Comparison of ENCODE assay signal across 1 cellular context in the genomic region with DNA sequence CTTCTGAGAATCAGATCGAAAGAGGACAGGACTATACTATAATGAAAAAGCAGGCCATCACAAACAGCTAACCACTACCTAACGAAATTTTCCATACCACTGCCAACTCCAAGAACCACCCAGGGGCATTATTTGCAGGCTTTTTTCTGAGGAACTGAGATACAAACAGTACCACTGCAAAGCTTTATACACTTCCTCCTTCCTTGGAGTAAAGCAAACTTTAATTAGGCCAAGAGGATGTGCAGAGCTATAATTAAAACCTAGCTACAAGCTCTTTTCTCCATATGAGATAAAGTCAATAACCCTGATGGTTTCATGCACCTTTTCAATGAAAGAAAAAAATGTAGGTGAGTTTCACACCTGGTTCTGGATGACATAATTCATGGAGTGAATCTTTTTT.
TF ChIP-seq lines count a peak whose summit lies in the region.

No MANE protein-coding gene starts in this region.

TF ChIP-seq in WTC11, 78 proteins besides CTCF, POLR2A, EP300 and RAD21 (continued from another document):
- no peak for TF ChIP-seq ZNF512 (CRISPR knock-in tag; IDR thresholded peaks at IDR 0.05; ENCODE audit: borderline replicate concordance)
- TF ChIP-seq NFYB (CRISPR knock-in tag; conservative IDR thresholded peaks at IDR 0.05; ENCODE audit: low read depth), result no peak
- no peak for TF ChIP-seq ZNF281 (CRISPR knock-in tag; IDR thresholded peaks at IDR 0.05)
- TF ChIP-seq RORB (CRISPR knock-in tag; IDR thresholded peaks at IDR 0.05), result no peak
- no peak for TF ChIP-seq MYBL2 (CRISPR knock-in tag; IDR thresholded peaks at IDR 0.05)
- TF ChIP-seq, protein P1, sequence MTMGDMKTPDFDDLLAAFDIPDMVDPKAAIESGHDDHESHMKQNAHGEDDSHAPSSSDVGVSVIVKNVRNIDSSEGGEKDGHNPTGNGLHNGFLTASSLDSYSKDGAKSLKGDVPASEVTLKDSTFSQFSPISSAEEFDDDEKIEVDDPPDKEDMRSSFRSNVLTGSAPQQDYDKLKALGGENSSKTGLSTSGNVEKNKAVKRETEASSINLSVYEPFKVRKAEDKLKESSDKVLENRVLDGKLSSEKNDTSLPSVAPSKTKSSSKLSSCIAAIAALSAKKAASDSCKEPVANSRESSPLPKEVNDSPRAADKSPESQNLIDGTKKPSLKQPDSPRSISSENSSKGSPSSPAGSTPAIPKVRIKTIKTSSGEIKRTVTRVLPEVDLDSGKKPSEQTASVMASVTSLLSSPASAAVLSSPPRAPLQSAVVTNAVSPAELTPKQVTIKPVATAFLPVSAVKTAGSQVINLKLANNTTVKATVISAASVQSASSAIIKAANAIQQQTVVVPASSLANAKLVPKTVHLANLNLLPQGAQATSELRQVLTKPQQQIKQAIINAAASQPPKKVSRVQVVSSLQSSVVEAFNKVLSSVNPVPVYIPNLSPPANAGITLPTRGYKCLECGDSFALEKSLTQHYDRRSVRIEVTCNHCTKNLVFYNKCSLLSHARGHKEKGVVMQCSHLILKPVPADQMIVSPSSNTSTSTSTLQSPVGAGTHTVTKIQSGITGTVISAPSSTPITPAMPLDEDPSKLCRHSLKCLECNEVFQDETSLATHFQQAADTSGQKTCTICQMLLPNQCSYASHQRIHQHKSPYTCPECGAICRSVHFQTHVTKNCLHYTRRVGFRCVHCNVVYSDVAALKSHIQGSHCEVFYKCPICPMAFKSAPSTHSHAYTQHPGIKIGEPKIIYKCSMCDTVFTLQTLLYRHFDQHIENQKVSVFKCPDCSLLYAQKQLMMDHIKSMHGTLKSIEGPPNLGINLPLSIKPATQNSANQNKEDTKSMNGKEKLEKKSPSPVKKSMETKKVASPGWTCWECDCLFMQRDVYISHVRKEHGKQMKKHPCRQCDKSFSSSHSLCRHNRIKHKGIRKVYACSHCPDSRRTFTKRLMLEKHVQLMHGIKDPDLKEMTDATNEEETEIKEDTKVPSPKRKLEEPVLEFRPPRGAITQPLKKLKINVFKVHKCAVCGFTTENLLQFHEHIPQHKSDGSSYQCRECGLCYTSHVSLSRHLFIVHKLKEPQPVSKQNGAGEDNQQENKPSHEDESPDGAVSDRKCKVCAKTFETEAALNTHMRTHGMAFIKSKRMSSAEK (CRISPR knock-in tag; IDR thresholded peaks at IDR 0.05; ENCODE audit: borderline replicate concordance), result no peak
- no peak for TF ChIP-seq NR2C2 (CRISPR knock-in tag; IDR thresholded peaks at IDR 0.05)
- TF ChIP-seq SOX15 (CRISPR knock-in tag; IDR thresholded peaks at IDR 0.05), result no peak
- TF ChIP-seq NFE2L1 (CRISPR knock-in tag; IDR thresholded peaks at IDR 0.05), result no peak
- TF ChIP-seq GABPB1 (CRISPR knock-in tag; IDR thresholded peaks at IDR 0.05), result no peak
- TF ChIP-seq TEAD4 (CRISPR knock-in tag; IDR thresholded peaks at IDR 0.05), result no peak
- TF ChIP-seq, protein P2, sequence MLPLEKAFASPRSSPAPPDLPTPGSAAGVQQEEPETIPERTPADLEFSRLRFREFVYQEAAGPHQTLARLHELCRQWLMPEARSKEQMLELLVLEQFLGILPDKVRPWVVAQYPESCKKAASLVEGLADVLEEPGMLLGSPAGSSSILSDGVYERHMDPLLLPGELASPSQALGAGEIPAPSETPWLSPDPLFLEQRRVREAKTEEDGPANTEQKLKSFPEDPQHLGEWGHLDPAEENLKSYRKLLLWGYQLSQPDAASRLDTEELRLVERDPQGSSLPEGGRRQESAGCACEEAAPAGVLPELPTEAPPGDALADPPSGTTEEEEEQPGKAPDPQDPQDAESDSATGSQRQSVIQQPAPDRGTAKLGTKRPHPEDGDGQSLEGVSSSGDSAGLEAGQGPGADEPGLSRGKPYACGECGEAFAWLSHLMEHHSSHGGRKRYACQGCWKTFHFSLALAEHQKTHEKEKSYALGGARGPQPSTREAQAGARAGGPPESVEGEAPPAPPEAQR (CRISPR knock-in tag; IDR thresholded peaks at IDR 0.05), result no peak
- TF ChIP-seq ARID4B (CRISPR knock-in tag; IDR thresholded peaks at IDR 0.05; ENCODE audit: borderline replicate concordance), result no peak
- no peak for TF ChIP-seq SP1 (CRISPR knock-in tag; conservative IDR thresholded peaks at IDR 0.05)
- no peak for TF ChIP-seq KAT7 (CRISPR knock-in tag; IDR thresholded peaks at IDR 0.05; ENCODE audit: borderline replicate concordance)
